Comparison of ENCODE assay signal across 1 cellular context in genomic region chr3:50388720-50389352, GRCh38.
TF ChIP-seq lines count a peak whose summit lies in the region.

No MANE protein-coding gene starts in this region.

TF ChIP-seq in GM23338, 12 proteins besides CTCF, POLR2A, EP300 and RAD21:
- TF ChIP-seq ETS1 (IDR thresholded peaks at IDR 0.05), result no peak
- TF ChIP-seq ZNF462 (CRISPR knock-in tag; IDR thresholded peaks at IDR 0.05), result no peak
- TF ChIP-seq STAT1 (IDR thresholded peaks at IDR 0.05; ENCODE audit: unreplicated experiment), result no peak
